8 cellular contexts compared by ENCODE assay signal in the genomic region with DNA sequence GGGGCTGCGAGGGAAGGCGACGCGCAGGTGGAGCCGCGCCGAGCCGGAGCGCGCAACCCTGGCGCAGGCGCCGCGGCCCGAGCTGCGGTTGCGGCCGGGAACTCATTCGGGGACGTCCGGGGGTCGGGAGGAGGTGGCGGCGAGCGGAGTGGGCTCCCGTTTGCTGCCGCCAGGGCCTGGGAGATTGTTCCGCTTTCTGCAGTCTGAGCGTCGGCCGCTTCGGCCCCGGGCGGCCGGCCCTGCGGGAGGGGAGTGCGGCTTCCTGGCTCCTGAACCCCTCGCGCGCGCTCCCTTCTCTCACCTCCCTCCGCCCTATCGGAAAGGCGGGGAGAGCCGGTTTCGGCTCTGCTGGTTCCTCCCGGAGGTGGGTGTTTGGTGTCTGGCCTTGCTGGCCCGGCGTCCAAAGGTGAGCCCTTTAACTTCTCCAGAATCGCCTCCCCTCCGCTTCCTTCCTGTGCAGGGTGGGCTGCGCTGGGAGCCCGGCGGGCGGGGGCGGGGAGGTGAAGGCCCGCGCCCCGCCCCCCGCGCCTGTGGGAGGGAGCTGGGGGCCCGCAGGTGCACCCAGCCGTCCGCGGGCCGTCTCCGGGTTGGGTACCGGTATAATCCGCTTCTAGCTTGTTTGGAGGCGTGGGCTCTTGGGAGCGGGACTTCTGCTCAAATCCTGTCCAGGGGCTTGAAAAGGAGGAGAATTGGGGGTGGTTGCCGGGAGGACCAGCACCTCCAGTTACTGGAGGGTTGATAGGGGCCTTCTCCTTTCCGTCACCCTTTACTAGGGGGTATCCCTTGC. TPM values are rescaled to one million over a fixed set of nuclear protein-coding genes. Genes with fewer than 3 reads are reported as not detected.
A peak's percentile ranks its signal among the peaks of the same experiment; 100 is the strongest.
DNase-seq lines count a peak whose midpoint lies in the region; ATAC-seq and TF ChIP-seq lines count a peak whose summit lies in the region.

No MANE protein-coding gene starts in this region.

- no peak for TF ChIP-seq CTCF in GM12865 (IDR thresholded peaks at IDR 0.05; ENCODE audit: insufficient read depth, low read depth, low read length, missing control alignments)
- TF ChIP-seq CTCF in GM23338 (conservative IDR thresholded peaks at IDR 0.05; ENCODE audit: low read depth in 2 of 2), result no peak
- no peak for TF ChIP-seq CTCF in LNCaP clone FGC (IDR thresholded peaks at IDR 0.05; ENCODE audit: control insufficient read depth, extremely low read depth, insufficient read depth)
- TF ChIP-seq CTCF in ascending aorta (IDR thresholded peaks at IDR 0.05), result no peak
- TF ChIP-seq CTCF in spleen (IDR thresholded peaks at IDR 0.05 in 8 of 11, conservative IDR thresholded peaks at IDR 0.05 in 3 of 11), result peak in 10 of 11 experiments; percentile 10 to 58 (median 22)

- H3K4me1 Mint-ChIP-seq in GM23338, result peaks cover 42% of the 10 kb centered on the region

- DNase-seq in GM12865 (ENCODE audit: low read depth) (peak; percentile 79), GM23338 (ENCODE audit: low spot score) (peak; percentile 84), LNCaP clone FGC (ENCODE audit: low read depth) (no peak), T-helper 1 cell (peak; percentile 27 to 58 (median 49)), ascending aorta (ENCODE audit: low spot score in 2 of 2) (peak in 1 of 2 donors; percentile 65), spleen (peak; percentile 94), pons (ENCODE audit: low spot score) (no peak)

- peaks cover 26% of the 10 kb centered on the region for H3K36me3 Mint-ChIP-seq in GM23338 (ENCODE audit: low read depth)

- H3K9me3 ChIP-seq in ascending aorta (no peaks in the 10 kb centered on the region), iPS-18a (ENCODE audit: control insufficient read depth, low read depth, low read length) (no peaks in the 10 kb centered on the region), spleen (no peaks in the 10 kb centered on the region)

- H3K4me3 ChIP-seq in GM12865 (ENCODE audit: low read depth, low read length) (peak overlapping the region; percentile 54), GM23338 (peak overlapping the region; percentile 96), LNCaP clone FGC (ENCODE audit: low read depth, low read length) (peak overlapping the region; percentile 84), ascending aorta (peak overlapping the region; percentile 90 to 91), iPS-18a (ENCODE audit: low read length) (peak overlapping the region; percentile 82), spleen (peak overlapping the region; percentile 85 to 99 (median 94))

- whole genome bisulfite sequencing in spleen, 5 donors, result 0 to 2% (median 1%) methylated on average over 21 to 73 of the region's 73 CpGs

- peaks cover 34% of the 10 kb centered on the region for H3K4me1 ChIP-seq in GM23338 (ENCODE audit: insufficient read depth)
- H3K4me1 ChIP-seq in ascending aorta, result peaks cover 0 to 3% of the 10 kb centered on the region in 2 donors
- H3K4me1 ChIP-seq in iPS-18a (ENCODE audit: control insufficient read depth, low read depth, low read length), result peaks cover 20% of the 10 kb centered on the region
- H3K4me1 ChIP-seq in spleen, result peaks cover 13 to 75% (median 38%) of the 10 kb centered on the region in 6 donors

- H3K27me3 Mint-ChIP-seq in GM23338 (ENCODE audit: insufficient read depth, low read depth, poor library complexity), result peaks cover 10% of the 10 kb centered on the region

- ATAC-seq in GM23338, result peak; percentile 53

- H3K27ac Mint-ChIP-seq in GM23338, result peak overlapping the region; percentile 98

- H3K36me3 ChIP-seq in GM23338 (ENCODE audit: insufficient read depth) (0 out of 2 replicates have a peak, but pooled peaks cover 2% of the 10 kb centered on the region), ascending aorta (no peaks in the 10 kb centered on the region), iPS-18a (ENCODE audit: control insufficient read depth, low read depth, low read length) (peaks cover 5% of the 10 kb centered on the region), spleen (peaks cover 0 to 5% (median 0%) of the 10 kb centered on the region in 6 donors)

- intact Hi-C loops in ascending aorta (cut with DNase I), result loop anchor here (5.0 kb wide), 1 partner anchor 171 kb away; no protein-coding TSS in a partner anchor
- intact Hi-C loops in spleen (cut with DNase I; ENCODE audit: low total_unique reads), result no loop called here

- peaks cover 69% of the 10 kb centered on the region for H3K79me2 ChIP-seq in GM23338 (replicated peaks; ENCODE audit: insufficient read depth)

- peak overlapping the region; percentile 99 for H3K4me2 ChIP-seq in GM23338

- H3F3A ChIP-seq in GM23338 (replicated peaks; ENCODE audit: low read depth), result 0 out of 2 replicates have a peak, but pooled peaks cover 5% of the 10 kb centered on the region

- H3K4me3 Mint-ChIP-seq in GM23338, result peak overlapping the region; percentile 88

- H3K27ac ChIP-seq in GM23338 (ENCODE audit: low read depth), result peak overlapping the region; percentile 97
- H3K27ac ChIP-seq in ascending aorta, result peak overlapping the region; percentile 36 to 67
- H3K27ac ChIP-seq in iPS-18a (ENCODE audit: low read length), result peak overlapping the region; percentile 10
- H3K27ac ChIP-seq in spleen, result peak overlapping the region; percentile 79 to 95 (median 92)

- H4K20me1 ChIP-seq in GM23338 (replicated peaks; ENCODE audit: insufficient read depth), result peaks cover 10% of the 10 kb centered on the region; the same call in 1 of the 2 replicates

- H3K9me2 ChIP-seq in GM23338 (ENCODE audit: insufficient read depth), result no peaks in the 10 kb centered on the region

- H3K27me3 ChIP-seq in GM23338 (ENCODE audit: insufficient read depth), result 0 out of 2 replicates have a peak, but pooled peaks cover 5% of the 10 kb centered on the region
- H3K27me3 ChIP-seq in ascending aorta, result no peaks in the 10 kb centered on the region
- peaks cover 11% of the 10 kb centered on the region for H3K27me3 ChIP-seq in iPS-18a (ENCODE audit: control insufficient read depth, insufficient read depth, low read length)
- H3K27me3 ChIP-seq in spleen (replicated peaks in 1 of 7), result no peaks in the 10 kb centered on the region

- H3K9me3 Mint-ChIP-seq in GM23338, result no peaks in the 10 kb centered on the region; the same call in 2 of the 3 replicates

- H3K9ac ChIP-seq in iPS-18a (ENCODE audit: low read length), result peak overlapping the region; percentile 76

- TF ChIP-seq POLR2A in spleen (IDR thresholded peaks at IDR 0.05), result no peak

- H2AFZ ChIP-seq in GM23338, result peak overlapping the region; percentile 45; the same call in 1 of the 2 replicates

TF ChIP-seq in GM23338, 12 proteins besides CTCF, POLR2A, EP300 and RAD21 (continues in another document):
- TF ChIP-seq, protein P1, sequence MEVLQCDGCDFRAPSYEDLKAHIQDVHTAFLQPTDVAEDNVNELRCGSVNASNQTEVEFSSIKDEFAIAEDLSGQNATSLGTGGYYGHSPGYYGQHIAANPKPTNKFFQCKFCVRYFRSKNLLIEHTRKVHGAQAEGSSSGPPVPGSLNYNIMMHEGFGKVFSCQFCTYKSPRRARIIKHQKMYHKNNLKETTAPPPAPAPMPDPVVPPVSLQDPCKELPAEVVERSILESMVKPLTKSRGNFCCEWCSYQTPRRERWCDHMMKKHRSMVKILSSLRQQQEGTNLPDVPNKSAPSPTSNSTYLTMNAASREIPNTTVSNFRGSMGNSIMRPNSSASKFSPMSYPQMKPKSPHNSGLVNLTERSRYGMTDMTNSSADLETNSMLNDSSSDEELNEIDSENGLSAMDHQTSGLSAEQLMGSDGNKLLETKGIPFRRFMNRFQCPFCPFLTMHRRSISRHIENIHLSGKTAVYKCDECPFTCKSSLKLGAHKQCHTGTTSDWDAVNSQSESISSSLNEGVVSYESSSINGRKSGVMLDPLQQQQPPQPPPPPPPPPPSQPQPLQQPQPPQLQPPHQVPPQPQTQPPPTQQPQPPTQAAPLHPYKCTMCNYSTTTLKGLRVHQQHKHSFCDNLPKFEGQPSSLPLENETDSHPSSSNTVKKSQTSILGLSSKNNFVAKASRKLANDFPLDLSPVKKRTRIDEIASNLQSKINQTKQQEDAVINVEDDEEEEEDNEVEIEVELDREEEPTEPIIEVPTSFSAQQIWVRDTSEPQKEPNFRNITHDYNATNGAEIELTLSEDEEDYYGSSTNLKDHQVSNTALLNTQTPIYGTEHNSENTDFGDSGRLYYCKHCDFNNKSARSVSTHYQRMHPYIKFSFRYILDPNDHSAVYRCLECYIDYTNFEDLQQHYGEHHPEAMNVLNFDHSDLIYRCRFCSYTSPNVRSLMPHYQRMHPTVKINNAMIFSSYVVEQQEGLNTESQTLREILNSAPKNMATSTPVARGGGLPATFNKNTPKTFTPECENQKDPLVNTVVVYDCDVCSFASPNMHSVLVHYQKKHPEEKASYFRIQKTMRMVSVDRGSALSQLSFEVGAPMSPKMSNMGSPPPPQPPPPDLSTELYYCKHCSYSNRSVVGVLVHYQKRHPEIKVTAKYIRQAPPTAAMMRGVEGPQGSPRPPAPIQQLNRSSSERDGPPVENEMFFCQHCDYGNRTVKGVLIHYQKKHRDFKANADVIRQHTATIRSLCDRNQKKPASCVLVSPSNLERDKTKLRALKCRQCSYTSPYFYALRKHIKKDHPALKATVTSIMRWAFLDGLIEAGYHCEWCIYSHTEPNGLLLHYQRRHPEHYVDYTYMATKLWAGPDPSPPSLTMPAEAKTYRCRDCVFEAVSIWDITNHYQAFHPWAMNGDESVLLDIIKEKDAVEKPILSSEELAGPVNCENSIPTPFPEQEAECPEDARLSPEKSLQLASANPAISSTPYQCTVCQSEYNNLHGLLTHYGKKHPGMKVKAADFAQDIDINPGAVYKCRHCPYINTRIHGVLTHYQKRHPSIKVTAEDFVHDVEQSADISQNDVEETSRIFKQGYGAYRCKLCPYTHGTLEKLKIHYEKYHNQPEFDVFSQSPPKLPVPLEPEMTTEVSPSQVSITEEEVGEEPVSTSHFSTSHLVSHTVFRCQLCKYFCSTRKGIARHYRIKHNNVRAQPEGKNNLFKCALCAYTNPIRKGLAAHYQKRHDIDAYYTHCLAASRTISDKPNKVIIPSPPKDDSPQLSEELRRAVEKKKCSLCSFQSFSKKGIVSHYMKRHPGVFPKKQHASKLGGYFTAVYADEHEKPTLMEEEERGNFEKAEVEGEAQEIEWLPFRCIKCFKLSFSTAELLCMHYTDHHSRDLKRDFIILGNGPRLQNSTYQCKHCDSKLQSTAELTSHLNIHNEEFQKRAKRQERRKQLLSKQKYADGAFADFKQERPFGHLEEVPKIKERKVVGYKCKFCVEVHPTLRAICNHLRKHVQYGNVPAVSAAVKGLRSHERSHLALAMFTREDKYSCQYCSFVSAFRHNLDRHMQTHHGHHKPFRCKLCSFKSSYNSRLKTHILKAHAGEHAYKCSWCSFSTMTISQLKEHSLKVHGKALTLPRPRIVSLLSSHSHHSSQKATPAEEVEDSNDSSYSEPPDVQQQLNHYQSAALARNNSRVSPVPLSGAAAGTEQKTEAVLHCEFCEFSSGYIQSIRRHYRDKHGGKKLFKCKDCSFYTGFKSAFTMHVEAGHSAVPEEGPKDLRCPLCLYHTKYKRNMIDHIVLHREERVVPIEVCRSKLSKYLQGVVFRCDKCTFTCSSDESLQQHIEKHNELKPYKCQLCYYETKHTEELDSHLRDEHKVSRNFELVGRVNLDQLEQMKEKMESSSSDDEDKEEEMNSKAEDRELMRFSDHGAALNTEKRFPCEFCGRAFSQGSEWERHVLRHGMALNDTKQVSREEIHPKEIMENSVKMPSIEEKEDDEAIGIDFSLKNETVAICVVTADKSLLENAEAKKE (CRISPR knock-in tag; IDR thresholded peaks at IDR 0.05), result no peak

RNA-seq across cellular contexts. Expression of gene LRRC8D, which starts 0.7 kb away (rescaled TPM):
- total RNA-seq in GM23338 (2014; rRNA removed; shearing (Covaris generic)), result 48.1 and 48.8 TPM in 2 replicates
- 22.4 and 23.6 TPM in 2 replicates for polyA plus RNA-seq in GM23338 (2016; fragmentation: Nextera tagmentation; extraction: Ambion mirVana)
- total RNA-seq in ascending aorta, result 1.3 TPM
- 10 to 100 TPM; 27.5 to 42.0 (median 37.0) TPM for total RNA-seq in spleen
- 10 to 100 TPM; 12.8 to 14.4 (median 13.6) TPM for polyA plus RNA-seq in spleen

Comparison
In these comparisons a context has a peak if more than half of its experiments do, and no peak if none do; other contexts are left out.
1. DNase-seq: peak in GM12865 (single experiment), GM23338 (single experiment), T-helper 1 cell (5 of 5) and spleen (single experiment); none in LNCaP clone FGC (single experiment) and pons (single experiment).
2. CTCF ChIP-seq: peak in spleen (10 of 11); none in GM12865 (single experiment), GM23338 (0 of 2), LNCaP clone FGC (single experiment) and ascending aorta (0 of 3).
3. H3K27ac ChIP-seq: peak in every context shown above with its lines; median percentile 97 in GM23338; 92 in spleen; 52 in ascending aorta; 10 in iPS-18a.
4. RNA of gene LRRC8D, which starts 0.7 kb away (total RNA-seq): 48.1 to 48.8 TPM in GM23338 and 27.5 to 42.0 TPM in spleen; 1.3 TPM in ascending aorta (single experiment); every median in the first group is over 10 times any median in the second.
5. Peak in every context shown above with its lines, with median percentiles within 50 percentile points of each other: H3K4me3 ChIP-seq.